8 cellular contexts compared by ENCODE assay signal in the genomic region with DNA sequence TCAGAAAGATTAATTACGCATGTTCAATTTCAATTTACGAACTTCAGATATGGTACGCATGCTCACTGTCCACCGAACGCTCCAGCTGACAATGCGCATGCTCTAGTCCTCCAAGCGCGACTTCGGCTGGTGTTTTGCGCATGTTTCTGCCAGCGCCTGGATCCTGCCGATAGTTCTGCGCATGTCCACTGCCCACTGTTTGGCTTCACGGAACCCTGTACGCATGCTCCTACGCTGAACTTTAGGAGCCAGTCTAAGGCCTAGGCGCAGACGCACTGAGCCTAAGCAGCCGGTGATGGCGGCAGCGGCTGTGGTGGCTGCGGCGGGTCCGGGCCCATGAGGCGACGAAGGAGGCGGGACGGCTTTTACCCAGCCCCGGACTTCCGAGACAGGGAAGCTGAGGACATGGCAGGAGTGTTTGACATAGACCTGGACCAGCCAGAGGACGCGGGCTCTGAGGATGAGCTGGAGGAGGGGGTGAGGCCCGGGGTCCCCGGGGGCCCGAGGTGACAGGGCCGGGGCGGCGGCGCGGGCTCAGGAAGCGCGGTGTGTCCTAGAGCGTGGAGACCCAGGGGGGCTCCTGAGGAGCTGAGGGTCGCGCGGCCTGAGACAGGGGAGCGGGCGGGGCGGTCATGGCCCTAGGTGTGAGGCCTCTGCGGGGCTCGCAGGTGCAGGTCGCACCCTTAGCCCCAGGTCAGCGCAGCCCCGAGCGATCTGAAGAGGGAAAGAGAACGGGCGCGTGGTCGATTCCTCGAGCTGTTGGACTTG. TPM values are rescaled to one million over a fixed set of nuclear protein-coding genes. Genes with fewer than 3 reads are reported as not detected.
DNase-seq lines count a peak whose midpoint lies in the region; ATAC-seq and TF ChIP-seq lines count a peak whose summit lies in the region.

Gene RPS6KB1 (plus strand): TSS at position 273 of the 768 bp plus-strand sequence. CDS start 64 bp downstream, at position 337.
A gene with protein sequence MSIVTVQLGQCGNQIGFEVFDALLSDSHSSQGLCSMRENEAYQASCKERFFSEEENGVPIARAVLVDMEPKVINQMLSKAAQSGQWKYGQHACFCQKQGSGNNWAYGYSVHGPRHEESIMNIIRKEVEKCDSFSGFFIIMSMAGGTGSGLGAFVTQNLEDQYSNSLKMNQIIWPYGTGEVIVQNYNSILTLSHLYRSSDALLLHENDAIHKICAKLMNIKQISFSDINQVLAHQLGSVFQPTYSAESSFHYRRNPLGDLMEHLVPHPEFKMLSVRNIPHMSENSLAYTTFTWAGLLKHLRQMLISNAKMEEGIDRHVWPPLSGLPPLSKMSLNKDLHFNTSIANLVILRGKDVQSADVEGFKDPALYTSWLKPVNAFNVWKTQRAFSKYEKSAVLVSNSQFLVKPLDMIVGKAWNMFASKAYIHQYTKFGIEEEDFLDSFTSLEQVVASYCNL (minus strand): TSS at position 95 of the 768 bp plus-strand sequence. CDS start 1,941 bp downstream, outside the sequence.

- in situ Hi-C loops in GM13977 (cut with MboI; ENCODE audit: low pct_unique_long_range_greater_than_20kb, low sequenced_read_pairs, unreplicated experiment) = no loop called here

- peak within 1 kb of the TSS; percentile 100 for H3K4me3 Mint-ChIP-seq in T-helper 17 cell
- H3K4me3 Mint-ChIP-seq in progenitor cell of endocrine pancreas (ENCODE audit: low read depth) = peak within 1 kb of the TSS; percentile 99

- H3K9me3 ChIP-seq in T-helper 17 cell (ENCODE audit: control insufficient read depth, low read length, poor library complexity, severe bottlenecking) = no peaks in the 10 kb centered on the region
- no peaks in the 10 kb centered on the region for H3K9me3 ChIP-seq in left ventricle myocardium inferior (replicated peaks)

- peak; percentile 98 for DNase-seq in GM13977 (ENCODE audit: low spot score)
- peak; percentile 99 for DNase-seq in NCI-H1694 treated with DMSO at 0.1 percent for 48 hours (lab: John Stamatoyannopoulos, UW)
- peak; percentile 88 to 97 (median 95) for DNase-seq in T-helper 17 cell
- DNase-seq in left ventricle myocardium inferior = peak; percentile 96
- peak; percentile 89 for DNase-seq in progenitor cell of endocrine pancreas (ENCODE audit: low spot score, unreplicated experiment)
- peak; percentile 98 for DNase-seq in ureter (ENCODE audit: low spot score)

- no peaks in the 10 kb centered on the region for H3K27me3 ChIP-seq in left ventricle myocardium inferior (ENCODE audit: low read depth)

- H3K4me3 ChIP-seq in left ventricle myocardium inferior = peak within 1 kb of the TSS; percentile 85

- H3K27ac ChIP-seq in angular gyrus (ENCODE audit: low read depth, low read length) (peak within 1 kb of the TSS; percentile 90), left ventricle myocardium inferior (replicated peaks) (peak within 1 kb of the TSS; percentile 91)

- intact Hi-C loops in left ventricle myocardium inferior (cut with micrococcal nuclease) = no loop called here

- peaks cover 52% of the 10 kb centered on the region for H3K4me1 ChIP-seq in left ventricle myocardium inferior

- no peaks in the 10 kb centered on the region for H3K27me3 Mint-ChIP-seq in T-helper 17 cell
- H3K27me3 Mint-ChIP-seq in progenitor cell of endocrine pancreas = no peaks in the 10 kb centered on the region

- TF ChIP-seq CTCF in GM13977 (IDR thresholded peaks at IDR 0.05; ENCODE audit: extremely low read depth, insufficient read depth, missing control alignments) (no peak), left ventricle myocardium inferior (IDR thresholded peaks at IDR 0.05; ENCODE audit: borderline replicate concordance) (no peak), progenitor cell of endocrine pancreas (IDR thresholded peaks at IDR 0.05; ENCODE audit: unreplicated experiment) (no peak)

- H3K36me3 Mint-ChIP-seq in T-helper 17 cell (ENCODE audit: low read depth) (peaks cover 14% of the 10 kb centered on the region), progenitor cell of endocrine pancreas (ENCODE audit: insufficient read depth) (peaks cover 10% of the 10 kb centered on the region)

- H3K4me1 Mint-ChIP-seq in T-helper 17 cell (peaks cover 40% of the 10 kb centered on the region), progenitor cell of endocrine pancreas (ENCODE audit: low read depth) (peaks cover 20% of the 10 kb centered on the region)

- no peaks in the 10 kb centered on the region for H3K9me3 Mint-ChIP-seq in progenitor cell of endocrine pancreas (ENCODE audit: low read depth)

- H3K36me3 ChIP-seq in left ventricle myocardium inferior = peaks cover 7% of the 10 kb centered on the region

- ATAC-seq in HG02884 (IDR thresholded peaks at IDR 0.05; ENCODE audit: unreplicated experiment) = peak; percentile 90
- ATAC-seq in T-helper 17 cell = peak; percentile 94

- H3K27ac Mint-ChIP-seq in T-helper 17 cell = peak within 1 kb of the TSS; percentile 98
- H3K27ac Mint-ChIP-seq in progenitor cell of endocrine pancreas = peak within 1 kb of the TSS; percentile 99

RNA-seq across cellular contexts. Expression of gene RPS6KB1, which starts in this region (rescaled TPM):
- total RNA-seq in T-helper 17 cell (100 to 1,000 TPM in 1 of 2 donors, 10 to 100 TPM in 1; 86.6 to 105 TPM), left ventricle myocardium inferior (20.3 TPM), progenitor cell of endocrine pancreas (48.9 and 53.8 TPM in 2 replicates), ureter (46.8 TPM)

RNA-seq across cellular contexts. Expression of the second gene that starts in this region (rescaled TPM):
- total RNA-seq in T-helper 17 cell (1 to 10 TPM; 6.3 to 8.6 TPM), left ventricle myocardium inferior (7.8 TPM), progenitor cell of endocrine pancreas (31.7 and 31.8 TPM in 2 replicates), ureter (9.4 TPM)

Comparison
In these comparisons a context has a peak if more than half of its experiments do, and no peak if none do; other contexts are left out.
1. Peak in every context shown above with its lines: DNase-seq, ATAC-seq, H3K4me3 ChIP-seq and H3K27ac ChIP-seq.